ENCODE assay signal across 8 cellular contexts in genomic region chr11:47553417-47553746, GRCh38. TPM values are rescaled to one million over a fixed set of nuclear protein-coding genes. Genes with fewer than 3 reads are reported as not detected.
DNase-seq lines count a peak whose midpoint lies in the region; ATAC-seq and TF ChIP-seq lines count a peak whose summit lies in the region.

No MANE protein-coding gene starts in this region.

- peak overlapping the region; percentile 43 to 52 for H3K4me3 ChIP-seq in cardiac fibroblast (replicated peaks in 1 of 2; ENCODE audit: low read depth in 2 of 2, low read length in 2 of 2)
- H3K4me3 ChIP-seq in mesodermal cell (ENCODE audit: extremely low read depth, insufficient read depth, low read length, poor library complexity, severe bottlenecking), result peak overlapping the region; percentile 99

- H3K27ac ChIP-seq in KOPT-K1 (ENCODE audit: low read depth, low read length, poor library complexity, severe bottlenecking), result peak overlapping the region; percentile 51
- H3K27ac ChIP-seq in mesodermal cell (ENCODE audit: low read depth, low read length, severe bottlenecking), result peak overlapping the region; percentile 79

- TF ChIP-seq POLR2A in erythroblast (IDR thresholded peaks at IDR 0.05; ENCODE audit: low read length), result no peak

- no peaks in the 10 kb centered on the region for H3K9me3 ChIP-seq in KOPT-K1 (ENCODE audit: insufficient read depth, low read length, poor library complexity, severe bottlenecking)
- H3K9me3 ChIP-seq in mesodermal cell (ENCODE audit: control insufficient read depth, low read length), result no peaks in the 10 kb centered on the region

- H3K36me3 ChIP-seq in KOPT-K1 (ENCODE audit: insufficient read depth, low read length) (peaks cover 24% of the 10 kb centered on the region), mesodermal cell (ENCODE audit: control insufficient read depth, insufficient read depth, low read length) (peaks cover 29% of the 10 kb centered on the region)

- H3K4me1 ChIP-seq in mesodermal cell (ENCODE audit: control insufficient read depth, insufficient read depth, low read length, poor library complexity, severe bottlenecking), result peaks cover 3% of the 10 kb centered on the region

- ATAC-seq in GM21529 (IDR thresholded peaks at IDR 0.05; ENCODE audit: unreplicated experiment), result peak; percentile 32

- no peak for TF ChIP-seq CTCF in cardiac fibroblast (IDR thresholded peaks at IDR 0.05; ENCODE audit: low read depth, low read length)

- WGBS in mesodermal cell (ENCODE audit: insufficient coverage in 2 of 2), 2 experiments, result 9 to 20% methylated on average over 5 of the region's 9 CpGs

- DNase-seq in DMS 273 (lab: John Stamatoyannopoulos, UW; ENCODE audit: unreplicated experiment) (peak; percentile 79), cardiac fibroblast (ENCODE audit: low read depth in 2 of 2) (peak in 1 of 2 donors; percentile 55), NAMALWA (ENCODE audit: low spot score) (no peak), erythroblast (lab: John Stamatoyannopoulos, UW) (no peak), AG08396 (ENCODE audit: low spot score) (no peak)

RNA-seq across cellular contexts. Expression of gene CELF1, which starts 0.5 kb away (rescaled TPM):
- 62.4 TPM for polyA plus RNA-seq in mesodermal cell (2013, experiment 1 of 2)
- polyA plus RNA-seq in mesodermal cell (2013, experiment 2 of 2), result 55.6 TPM

RNA-seq across cellular contexts. Expression of gene PTPMT1, which starts 12.0 kb away (rescaled TPM):
- polyA plus RNA-seq in mesodermal cell (2013, experiment 1 of 2), result 61.2 TPM
- 51.3 TPM for polyA plus RNA-seq in mesodermal cell (2013, experiment 2 of 2)

RNA-seq across cellular contexts. Expression of gene KBTBD4, which starts 25.4 kb away (rescaled TPM):
- polyA plus RNA-seq in mesodermal cell (2013, experiment 1 of 2), result 11.2 TPM
- 9.7 TPM for polyA plus RNA-seq in mesodermal cell (2013, experiment 2 of 2)

RNA-seq across cellular contexts. Expression of gene NDUFS3, which starts 25.5 kb away (rescaled TPM):
- polyA plus RNA-seq in mesodermal cell (2013, experiment 1 of 2), result 129 TPM
- polyA plus RNA-seq in mesodermal cell (2013, experiment 2 of 2), result 91.7 TPM

RNA-seq across cellular contexts. Expression of gene FAM180B, which starts 33.1 kb away (rescaled TPM):
- polyA plus RNA-seq in mesodermal cell (2013, experiment 1 of 2), result not detected
- not detected for polyA plus RNA-seq in mesodermal cell (2013, experiment 2 of 2)
